8 cellular contexts compared by ENCODE assay signal in genomic region chr10:45001382-45002148, GRCh38. TPM values are rescaled to one million over a fixed set of nuclear protein-coding genes. Genes with fewer than 3 reads are reported as not detected.
DNase-seq lines count a peak whose midpoint lies in the region; ATAC-seq and TF ChIP-seq lines count a peak whose summit lies in the region.

No MANE protein-coding gene starts in this region.

- H3K36me3 ChIP-seq in CD4-positive, CD25-positive, alpha-beta regulatory T cell (ENCODE audit: control insufficient read depth, insufficient read depth, low read length) = peaks cover 20% of the 10 kb centered on the region
- H3K36me3 ChIP-seq in thoracic aorta = no peaks in the 10 kb centered on the region

- H3K4me3 ChIP-seq in CD4-positive, CD25-positive, alpha-beta regulatory T cell (ENCODE audit: low read depth, low read length) = peak overlapping the region; percentile 89
- H3K4me3 ChIP-seq in fibroblast of mammary gland (ENCODE audit: control insufficient read depth, low read depth, low read length) = peak overlapping the region; percentile 68
- peak overlapping the region; percentile 82 for H3K4me3 ChIP-seq in thoracic aorta

- no peaks in the 10 kb centered on the region for H3K27me3 ChIP-seq in CD4-positive, CD25-positive, alpha-beta regulatory T cell (ENCODE audit: control insufficient read depth, insufficient read depth, low read length)
- H3K27me3 ChIP-seq in thoracic aorta (replicated peaks; ENCODE audit: insufficient read depth) = no peaks in the 10 kb centered on the region

- H3K4me1 Mint-ChIP-seq in CD4-positive, CD25-positive, alpha-beta regulatory T cell = peaks cover 8 to 23% (median 9%) of the 10 kb centered on the region in 4 donors
- peaks cover 45% of the 10 kb centered on the region for H3K4me1 Mint-ChIP-seq in nephron

- H3K27ac ChIP-seq in CD4-positive, CD25-positive, alpha-beta regulatory T cell (ENCODE audit: insufficient read depth, low read length, poor library complexity, severe bottlenecking) = peak overlapping the region; percentile 38
- peak overlapping the region; percentile 88 for H3K27ac ChIP-seq in thoracic aorta

- peak; percentile 63 to 65 for ATAC-seq in CD4-positive, CD25-positive, alpha-beta regulatory T cell (ENCODE audit: low read depth in 2 of 2)
- ATAC-seq in GM19035 (IDR thresholded peaks at IDR 0.05; ENCODE audit: unreplicated experiment) = peak; percentile 80
- peak; percentile 73 for ATAC-seq in HG03139 (IDR thresholded peaks at IDR 0.05; ENCODE audit: unreplicated experiment)
- ATAC-seq in thoracic aorta (ENCODE audit: insufficient number of reproducible peaks, low FRiP score, low read depth) = peak; percentile 53

- H3K4me1 ChIP-seq in CD4-positive, CD25-positive, alpha-beta regulatory T cell (ENCODE audit: control insufficient read depth, insufficient read depth, low read length, poor library complexity, severe bottlenecking) = peaks cover 8% of the 10 kb centered on the region
- peaks cover 25 to 45% of the 10 kb centered on the region in 2 donors for H3K4me1 ChIP-seq in thoracic aorta (ENCODE audit: control insufficient read depth in 1 of 2, low read depth in 2 of 2)

- H3K9me3 ChIP-seq in CD4-positive, CD25-positive, alpha-beta regulatory T cell (ENCODE audit: control insufficient read depth in 2 of 2, low read length in 2 of 2) = peaks cover 12 to 33% of the 10 kb centered on the region in 2 experiments
- no peaks in the 10 kb centered on the region for H3K9me3 ChIP-seq in thoracic aorta

- H3K36me3 Mint-ChIP-seq in CD4-positive, CD25-positive, alpha-beta regulatory T cell = peaks cover 28% of the 10 kb centered on the region
- peaks cover 51% of the 10 kb centered on the region for H3K36me3 Mint-ChIP-seq in nephron (ENCODE audit: low read depth)

- peak in 2 of 3 donors; percentile 45 to 70 for DNase-seq in CD4-positive, CD25-positive, alpha-beta regulatory T cell
- DNase-seq in NCI-H748 (lab: John Stamatoyannopoulos, UW; ENCODE audit: unreplicated experiment) (peak; percentile 51), fibroblast of mammary gland (ENCODE audit: low read depth) (peak; percentile 79), thoracic aorta (ENCODE audit: low spot score) (no peak)
- peak; percentile 75 for DNase-seq in activated T-cell treated with anti-CD3 and anti-CD28 coated beads, Interleukin-2, amount 50 U/mL, for 48 hours

- no peaks in the 10 kb centered on the region for H3K27me3 Mint-ChIP-seq in CD4-positive, CD25-positive, alpha-beta regulatory T cell
- H3K27me3 Mint-ChIP-seq in nephron (ENCODE audit: low read depth) = no peaks in the 10 kb centered on the region

- TF ChIP-seq CTCF in fibroblast of mammary gland (conservative IDR thresholded peaks at IDR 0.05; ENCODE audit: control insufficient read depth, insufficient read depth, low read depth, low read length) = peak; percentile 24
- peak in 2 of 3 experiments; percentile 14 to 25 for TF ChIP-seq CTCF in nephron (IDR thresholded peaks at IDR 0.05; ENCODE audit: unreplicated experiment in 3 of 3)
- peak; percentile 34 for TF ChIP-seq CTCF in thoracic aorta (IDR thresholded peaks at IDR 0.05)

- H3K4me3 Mint-ChIP-seq in CD4-positive, CD25-positive, alpha-beta regulatory T cell = peak overlapping the region; percentile 59 to 91 (median 88)
- peak overlapping the region; percentile 89 to 97 (median 95) for H3K4me3 Mint-ChIP-seq in nephron

- peaks cover 0 to 29% (median 3%) of the 10 kb centered on the region in 7 donors for H3K9me3 Mint-ChIP-seq in CD4-positive, CD25-positive, alpha-beta regulatory T cell
- H3K9me3 Mint-ChIP-seq in nephron = peaks cover 14% of the 10 kb centered on the region

- H3K27ac Mint-ChIP-seq in CD4-positive, CD25-positive, alpha-beta regulatory T cell = peak overlapping the region; percentile 49 to 83 (median 76)
- H3K27ac Mint-ChIP-seq in nephron = peak overlapping the region; percentile 99 to 100 (median 99)

RNA-seq across cellular contexts. Expression of gene ZNF22, which starts 0.8 kb away (rescaled TPM):
- 10.7 TPM for total RNA-seq in CD4-positive, CD25-positive, alpha-beta regulatory T cell
- 10 to 100 TPM; 19.8 to 30.0 (median 25.6) TPM for polyA plus RNA-seq in CD4-positive, CD25-positive, alpha-beta regulatory T cell
- 10 to 100 TPM; 16.6 to 20.7 TPM for total RNA-seq in thoracic aorta

RNA-seq across cellular contexts. Expression of gene DEPP1, which starts 23.0 kb away (rescaled TPM):
- 0.44 TPM for total RNA-seq in CD4-positive, CD25-positive, alpha-beta regulatory T cell
- not detected for polyA plus RNA-seq in CD4-positive, CD25-positive, alpha-beta regulatory T cell
- total RNA-seq in thoracic aorta = 100 to 1,000 TPM; 473 to 661 TPM

RNA-seq across cellular contexts. Expression of gene RASSF4, which starts 42.0 kb away (rescaled TPM):
- total RNA-seq in CD4-positive, CD25-positive, alpha-beta regulatory T cell = 1.3 TPM
- polyA plus RNA-seq in CD4-positive, CD25-positive, alpha-beta regulatory T cell = under 1 TPM in 3 of 4 donors, not detected in 1; 0.37 to 0.67 (median 0.39) TPM
- 10 to 100 TPM; 48.5 to 68.5 TPM for total RNA-seq in thoracic aorta

Comparison
In these comparisons a context has a peak if more than half of its experiments do, and no peak if none do; other contexts are left out.
1. RNA of gene DEPP1, which starts 23.0 kb away (total RNA-seq): 473 to 661 TPM in thoracic aorta; 0.44 TPM in CD4-positive, CD25-positive, alpha-beta regulatory T cell (single experiment); every median in the first group is over 100 times any median in the second.
2. RNA of gene RASSF4, which starts 42.0 kb away (total RNA-seq): 48.5 to 68.5 TPM in thoracic aorta; 1.3 TPM in CD4-positive, CD25-positive, alpha-beta regulatory T cell (single experiment); every median in the first group is over 10 times any median in the second.
3. Peak in every context shown above with its lines, with median percentiles within 50 percentile points of each other: ATAC-seq, H3K4me3 ChIP-seq and CTCF ChIP-seq.